30 cellular contexts compared by ENCODE assay signal in the genomic region with DNA sequence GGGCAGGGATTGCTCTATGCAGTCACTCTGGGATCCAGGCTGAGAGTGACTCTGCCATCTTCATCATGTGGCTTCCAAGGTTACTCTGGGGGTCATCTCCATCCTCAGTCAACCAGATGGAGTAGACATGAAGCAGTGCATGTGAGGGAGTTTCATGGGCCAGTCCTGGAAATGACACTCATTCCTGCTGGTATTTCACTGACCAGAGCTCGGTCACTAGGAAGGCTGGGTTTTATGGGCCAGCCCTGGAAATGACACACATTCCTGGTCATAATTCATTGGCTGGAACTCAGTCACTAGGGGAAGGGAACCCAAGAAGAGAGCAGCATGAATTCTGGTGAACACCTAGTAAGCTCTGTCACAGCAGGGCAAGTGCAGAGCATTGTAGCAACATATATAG.
"Had no signal": no experiment of that assay in that cellular context is flagged by ENCODE, and none has a peak within 500 bp of the region (broad histone marks: within the 10 kb centered on the region; RNA-seq: fewer than 3 reads in every experiment).

No MANE protein-coding gene starts in this region.

- H3K4me3 ChIP-seq: lower lobe of right lung, neural progenitor cell, ovary, right atrium auricular region, right lobe of liver, skin epidermis, stomach, testis, thyroid gland, transverse colon, upper lobe of left lung, vagina had no signal

- H3K36me3 Mint-ChIP-seq: immature natural killer cell; naive B cell; natural killer cell; stimulated activated naive B cell treated with anti-CD40 and anti-IgM and Interleukin-4, amounts not matched to agents 10 μg/mL and 1 μg/mL and 100 μg/mL, for 72 hours had no signal

- H3K9me3 Mint-ChIP-seq: immature natural killer cell; naive B cell; natural killer cell; nephron progenitor cell; neural progenitor cell; stimulated activated naive B cell treated with anti-CD40 and anti-IgM and Interleukin-4, amounts not matched to agents 10 μg/mL and 1 μg/mL and 100 μg/mL, for 72 hours had no signal

- H3K4me2 ChIP-seq: neural progenitor cell had no signal

- H3K9me3 ChIP-seq: lower lobe of right lung, neutrophil, ovary, right atrium auricular region, right lobe of liver, stomach, testis, thyroid gland, transverse colon, upper lobe of left lung, vagina had no signal

- H3K9ac ChIP-seq: neural progenitor cell had no signal

- H3K27me3 ChIP-seq: neural progenitor cell, ovary, right atrium auricular region, right lobe of liver, testis, thyroid gland, upper lobe of left lung, vagina had no signal

- DNase-seq: hippocampal formation; immature natural killer cell; kidney; lower lobe of right lung; mammary epithelial cell; mesenchymal stem cell; naive B cell; natural killer cell; nephron progenitor cell; occipital lobe; ovary; right lobe of liver; stimulated activated CD4-positive, alpha-beta T cell treated with anti-CD3 and anti-CD28 coated beads, Interleukin-12 subunit alpha, Interleukin-12 subunit beta, amount 100 ng/mL, for 4 hours; stimulated activated CD4-positive, alpha-beta T cell treated with anti-CD3 and anti-CD28 coated beads, Interleukin-15, amount 100 ng/mL, for 24 hours; stimulated activated CD4-positive, alpha-beta T cell treated with anti-CD3 and anti-CD28 coated beads, Interleukin-2, amount 100 ng/mL, for 24 hours; stimulated activated CD4-positive, alpha-beta T cell treated with anti-CD3 and anti-CD28 coated beads, Interleukin-4, amount 100 ng/mL, for 1 hour; stimulated activated naive B cell treated with anti-CD40 and anti-IgM and Interleukin-4, amounts not matched to agents 10 μg/mL and 1 μg/mL and 100 μg/mL, for 72 hours; stimulated activated naive CD8-positive, alpha-beta T cell treated with anti-CD3 and anti-CD28 coated beads, Interleukin-15, Interleukin-2, amounts not matched to agents 100 U/mL and 50 U/mL, for 24 hours; stomach; testis; thyroid gland; transverse colon; upper lobe of left lung had no signal

- H3K4me1 ChIP-seq: transverse colon had no signal

- H3K27ac ChIP-seq: lower lobe of right lung, neural progenitor cell, neutrophil, ovary, right atrium auricular region, right lobe of liver, skin epidermis, stomach, testis, thyroid gland, transverse colon, upper lobe of left lung, vagina had no signal

- H3K27ac Mint-ChIP-seq: immature natural killer cell; naive B cell; natural killer cell; nephron progenitor cell; neural progenitor cell; progenitor cell of endocrine pancreas; stimulated activated naive B cell treated with anti-CD40 and anti-IgM and Interleukin-4, amounts not matched to agents 10 μg/mL and 1 μg/mL and 100 μg/mL, for 72 hours had no signal

- H2AFZ ChIP-seq: neural progenitor cell had no signal

- H3K36me3 ChIP-seq: lower lobe of right lung, neutrophil, ovary, right atrium auricular region, stomach, thyroid gland, transverse colon, upper lobe of left lung, vagina had no signal

- ATAC-seq: left lobe of liver; lower lobe of right lung; natural killer cell; right lobe of liver; stimulated activated naive B cell treated with anti-CD40 and anti-IgM and Interleukin-4, amounts not matched to agents 10 μg/mL and 1 μg/mL and 100 μg/mL, for 72 hours; stimulated activated naive CD8-positive, alpha-beta T cell treated with anti-CD3 and anti-CD28 coated beads, Interleukin-15, Interleukin-2, amounts not matched to agents 100 U/mL and 50 U/mL, for 24 hours had no signal
